13 cellular contexts compared by ENCODE assay signal in the genomic region with DNA sequence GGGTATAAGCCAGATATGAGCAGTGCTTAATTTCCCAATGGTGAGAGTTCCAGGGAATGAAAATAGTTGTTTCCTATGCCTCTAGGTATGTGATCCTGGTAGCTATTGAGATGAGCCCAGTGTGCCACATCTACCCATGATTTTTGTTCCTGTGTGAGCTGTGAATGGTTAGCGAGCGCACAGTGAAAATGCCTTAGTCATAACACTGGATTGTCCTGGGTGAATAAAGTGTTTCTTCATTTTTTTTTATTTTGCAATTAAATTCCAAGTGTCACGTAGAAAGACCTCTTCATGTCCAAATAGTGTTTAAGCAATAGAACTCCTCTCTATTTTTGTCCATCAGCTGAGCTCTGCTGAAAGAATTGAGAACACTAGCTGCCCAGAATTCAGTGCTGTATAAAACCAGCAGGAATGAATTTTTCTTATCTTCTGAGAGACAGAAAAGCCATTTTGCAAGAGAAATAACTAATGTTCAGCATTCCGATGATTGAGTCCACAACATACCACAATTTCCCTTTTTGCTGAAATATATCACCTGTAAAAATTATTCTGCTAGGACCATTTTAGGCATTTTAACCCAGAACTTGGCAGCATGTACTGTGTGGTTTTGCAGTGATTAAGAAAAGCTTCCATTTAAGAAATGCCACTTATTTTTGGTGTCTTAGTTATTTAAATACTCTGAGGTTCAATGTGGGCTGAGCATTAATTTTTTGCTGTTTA. TPM values are rescaled to one million over a fixed set of nuclear protein-coding genes. Genes with fewer than 3 reads are reported as not detected.
DNase-seq lines count a peak whose midpoint lies in the region; ATAC-seq and TF ChIP-seq lines count a peak whose summit lies in the region.
"Had no signal": no experiment of that assay in that cellular context is flagged by ENCODE, and none has a peak within 500 bp of the region (broad histone marks: within the 10 kb centered on the region; RNA-seq: fewer than 3 reads in every experiment).

No MANE protein-coding gene starts in this region.

- peaks cover 0 to 4% of the 10 kb centered on the region in 2 donors for H3K4me1 ChIP-seq in ascending aorta
- H3K4me1 ChIP-seq in fibroblast of lung (ENCODE audit: control insufficient read depth, extremely low read depth, insufficient read depth, low read length) = no peaks in the 10 kb centered on the region
- H3K4me1 ChIP-seq in lower lobe of right lung = peaks cover 7% of the 10 kb centered on the region
- H3K4me1 ChIP-seq in upper lobe of left lung = peaks cover 0 to 7% (median 0%) of the 10 kb centered on the region in 4 donors
- H3K4me1 ChIP-seq: HAP-1 had no signal

- no peak overlapping the region for H3K4me3 Mint-ChIP-seq in activated T-cell treated with anti-CD3 and anti-CD28 coated beads, Interleukin-2, amount 50 U/mL, for 4 hours
- H3K4me3 Mint-ChIP-seq: IgD-negative memory B cell, memory B cell had no signal

- H3K9me3 ChIP-seq in ascending aorta (no peaks in the 10 kb centered on the region), fibroblast of lung (ENCODE audit: control insufficient read depth, insufficient read depth, low read depth, low read length) (no peaks in the 10 kb centered on the region), lower lobe of right lung (no peaks in the 10 kb centered on the region), upper lobe of left lung (no peaks in the 10 kb centered on the region)
- H3K9me3 ChIP-seq: HAP-1 had no signal

- peak overlapping the region in 1 of 2 donors; percentile 28 for H3K4me3 ChIP-seq in ascending aorta
- H3K4me3 ChIP-seq in fibroblast of lung (replicated peaks in 1 of 4; ENCODE audit: control extremely low read depth in 1 of 4, insufficient read depth in 1 of 4, low read depth in 3 of 4, low read length in 4 of 4) = peak overlapping the region in 1 of 4 experiments; percentile 39
- H3K4me3 ChIP-seq in lower lobe of right lung = peak overlapping the region; percentile 71
- H3K4me3 ChIP-seq in upper lobe of left lung = peak overlapping the region in 3 of 4 donors; percentile 4 to 75 (median 72)
- H3K4me3 ChIP-seq: cardiac muscle cell, HAP-1 had no signal

- H3K79me2 ChIP-seq in fibroblast of lung (ENCODE audit: control insufficient read depth, insufficient read depth, low read length) = no peaks in the 10 kb centered on the region

- no peak overlapping the region for H3K9ac ChIP-seq in fibroblast of lung (ENCODE audit: insufficient read depth, low read length)

- H2AFZ ChIP-seq in fibroblast of lung (ENCODE audit: low read length) = no peak overlapping the region

- H3K27ac ChIP-seq in ascending aorta (peak overlapping the region; percentile 4 to 65), fibroblast of lung (ENCODE audit: insufficient read depth, low read length) (no peak overlapping the region), lower lobe of right lung (peak overlapping the region; percentile 46), upper lobe of left lung (peak overlapping the region in 3 of 4 donors; percentile 39 to 60 (median 44))
- H3K27ac ChIP-seq: cardiac muscle cell had no signal

- TF ChIP-seq CTCF in ascending aorta (IDR thresholded peaks at IDR 0.05) (no peak), fibroblast of lung (conservative IDR thresholded peaks at IDR 0.05 in 1 of 2, IDR thresholded peaks at IDR 0.05 in 1 of 2; ENCODE audit: low read depth in 1 of 2, low read length in 2 of 2) (no peak), lower lobe of right lung (IDR thresholded peaks at IDR 0.05) (no peak), upper lobe of left lung (IDR thresholded peaks at IDR 0.05) (no peak)

- peaks cover 13% of the 10 kb centered on the region for H3K27me3 Mint-ChIP-seq in activated T-cell treated with anti-CD3 and anti-CD28 coated beads, Interleukin-2, amount 50 U/mL, for 4 hours (ENCODE audit: low read depth)

- H3K36me3 Mint-ChIP-seq in activated T-cell treated with anti-CD3 and anti-CD28 coated beads, Interleukin-2, amount 50 U/mL, for 4 hours (ENCODE audit: insufficient read depth) = no peaks in the 10 kb centered on the region
- H3K36me3 Mint-ChIP-seq: IgD-negative memory B cell, memory B cell had no signal

- no peaks in the 10 kb centered on the region for H4K20me1 ChIP-seq in fibroblast of lung (ENCODE audit: control insufficient read depth, extremely low read depth, insufficient read depth, low read length)

- peak in 1 of 4 donors; percentile 25 for TF ChIP-seq POLR2A in upper lobe of left lung (IDR thresholded peaks at IDR 0.05)

- DNase-seq in ascending aorta (ENCODE audit: low spot score in 2 of 2) (no peak), fibroblast of lung (ENCODE audit: low read depth in 2 of 2) (peak; percentile 36 to 63), lower lobe of right lung (no peak), upper lobe of left lung (no peak), RKO (ENCODE audit: low spot score) (no peak), MV-4-11 (lab: John Stamatoyannopoulos, UW) (no peak)
- no peak for DNase-seq in activated T-cell treated with anti-CD3 and anti-CD28 coated beads, Interleukin-2, amount 50 U/mL, for 4 hours
- DNase-seq: activated gamma-delta T cell treated with Interleukin-2 at 50 U/mL for 16 hours, NCI-H1105 had no signal

- no peak overlapping the region for H3K4me2 ChIP-seq in fibroblast of lung (ENCODE audit: extremely low read depth, insufficient read depth, low read length)

- H3K36me3 ChIP-seq in ascending aorta (no peaks in the 10 kb centered on the region), fibroblast of lung (ENCODE audit: control insufficient read depth, insufficient read depth, low read length) (no peaks in the 10 kb centered on the region), lower lobe of right lung (peaks cover 4% of the 10 kb centered on the region), upper lobe of left lung (no peaks in the 10 kb centered on the region)
- H3K36me3 ChIP-seq: cardiac muscle cell, HAP-1 had no signal

- H3K9me3 Mint-ChIP-seq in activated T-cell treated with anti-CD3 and anti-CD28 coated beads, Interleukin-2, amount 50 U/mL, for 4 hours = no peaks in the 10 kb centered on the region
- H3K9me3 Mint-ChIP-seq: memory B cell had no signal

- ATAC-seq in lower lobe of right lung (peak in 1 of 2 donors; percentile 52), upper lobe of left lung (ENCODE audit: low FRiP score in 2 of 2) (no peak)
- ATAC-seq in activated T-cell treated with anti-CD3 and anti-CD28 coated beads, Interleukin-2, amount 50 U/mL, for 4 hours = no peak

- H3K4me1 Mint-ChIP-seq in activated T-cell treated with anti-CD3 and anti-CD28 coated beads, Interleukin-2, amount 50 U/mL, for 4 hours (ENCODE audit: low read depth) = no peaks in the 10 kb centered on the region
- H3K4me1 Mint-ChIP-seq: IgD-negative memory B cell had no signal

- TF ChIP-seq EP300 in upper lobe of left lung (IDR thresholded peaks at IDR 0.05) = no peak

- 21 to 53% methylated on average over 4 of the region's 4 CpGs for WGBS in upper lobe of left lung, 2 donors

- H3K27me3 ChIP-seq in ascending aorta = no peaks in the 10 kb centered on the region
- H3K27me3 ChIP-seq in fibroblast of lung (ENCODE audit: control insufficient read depth, insufficient read depth, low read length) = no peaks in the 10 kb centered on the region
- H3K27me3 ChIP-seq in lower lobe of right lung (ENCODE audit: low read depth) = no peaks in the 10 kb centered on the region
- no peaks in the 10 kb centered on the region for H3K27me3 ChIP-seq in upper lobe of left lung
- H3K27me3 ChIP-seq: cardiac muscle cell had no signal

- intact Hi-C loops in ascending aorta (cut with DNase I) = loop anchor here (2.0 kb wide), 1 partner anchor 73 kb away; no protein-coding TSS in a partner anchor
- intact Hi-C loops in lower lobe of right lung (cut with DNase I) = no loop called here

RNA-seq across cellular contexts. Expression of gene MAOA, which starts 5.6 kb away (rescaled TPM):
- 93.6 TPM for total RNA-seq in ascending aorta
- total RNA-seq in fibroblast of lung = 17.7 and 27.6 TPM in 2 replicates
- 8.1 and 12.8 TPM in 2 replicates for polyA plus RNA-seq in fibroblast of lung
- 6.6 and 9.3 TPM in 2 replicates for polyA plus RNA-seq in fibroblast of lung (2012)
- 3.5 and 6.0 TPM in 2 replicates for polyA minus RNA-seq in fibroblast of lung (ENCODE audit: low replicate concordance)
- 159 TPM for total RNA-seq in lower lobe of right lung
- 100 to 1,000 TPM; 112 to 300 (median 204) TPM for total RNA-seq in upper lobe of left lung
- 1 to 10 TPM; 1.2 to 5.8 (median 2.7) TPM for total RNA-seq in activated T-cell treated with anti-CD3 and anti-CD28 coated beads, Interleukin-2, amount 50 U/mL, for 4 hours
- polyA plus RNA-seq: IgD-negative memory B cell had no signal

Comparison
In these comparisons a context has a peak if more than half of its experiments do, and no peak if none do; other contexts are left out.
1. DNase-seq: peak in fibroblast of lung (2 of 2); none in ascending aorta (0 of 2), lower lobe of right lung (single experiment), upper lobe of left lung (0 of 2), RKO (single experiment), activated T-cell treated with anti-CD3 and anti-CD28 coated beads, Interleukin-2, amount 50 U/mL, for 4 hours (single experiment) and MV-4-11 (single experiment).